Comparison of ENCODE assay signal across 1 cellular context in the genomic region with DNA sequence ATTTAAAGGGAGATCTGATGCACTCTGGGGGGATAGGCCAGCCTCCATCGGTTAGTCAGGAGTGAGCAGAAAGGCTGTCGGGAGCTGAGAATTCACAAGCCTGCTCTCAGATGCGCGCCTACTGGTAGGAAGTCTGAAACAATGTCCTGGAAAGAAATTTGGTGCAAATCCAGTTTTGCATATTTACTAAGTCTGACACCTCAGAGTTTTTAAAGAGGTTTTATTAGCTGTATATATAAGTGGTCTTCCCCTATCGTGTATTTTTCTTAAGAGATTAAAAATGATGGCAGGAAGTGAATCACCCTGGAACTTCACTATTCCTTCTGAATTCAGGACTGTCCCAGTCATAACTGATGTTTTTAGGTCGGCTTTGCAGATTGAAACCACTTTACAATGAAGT.
TF ChIP-seq lines count a peak whose summit lies in the region.

No MANE protein-coding gene starts in this region.

TF ChIP-seq in SK-N-SH treated with all-trans-retinoic acid at 6 μM for 48 hours, 23 proteins besides CTCF, POLR2A, EP300 and RAD21 (continued from another document):
- no peak for TF ChIP-seq TCF4 (CRISPR knock-in tag; IDR thresholded peaks at IDR 0.05; ENCODE audit: borderline replicate concordance)
